ENCODE assay signal across 24 cellular contexts in the genomic region with DNA sequence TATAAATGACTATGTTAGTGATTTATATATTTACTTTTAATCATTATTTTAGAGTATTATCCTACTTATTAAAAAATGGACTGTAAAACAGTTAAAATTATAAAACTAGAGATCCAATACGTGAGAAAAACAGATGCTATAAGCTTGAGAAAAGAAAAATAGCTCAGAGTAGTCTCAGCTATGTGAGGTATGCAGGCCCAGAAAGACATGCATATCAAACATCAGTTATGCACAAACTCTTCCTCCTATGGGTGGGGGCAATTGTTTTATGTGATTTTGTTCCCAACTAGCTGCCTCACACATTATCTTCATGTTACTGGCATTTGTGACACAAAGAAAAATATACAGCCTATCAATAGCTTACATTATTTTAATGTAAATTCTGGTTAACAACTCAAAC. TPM values are rescaled to one million over a fixed set of nuclear protein-coding genes. Genes with fewer than 3 reads are reported as not detected.
DNase-seq lines count a peak whose midpoint lies in the region; ATAC-seq and TF ChIP-seq lines count a peak whose summit lies in the region.
"Had no signal": no experiment of that assay in that cellular context is flagged by ENCODE, and none has a peak within 500 bp of the region (broad histone marks: within the 10 kb centered on the region; RNA-seq: fewer than 3 reads in every experiment).

No MANE protein-coding gene starts in this region.

- peak; percentile 55 for DNase-seq in EH (ENCODE audit: low read depth)
- DNase-seq in WTC11 (ENCODE audit: low spot score): no peak
- peak; percentile 61 for DNase-seq in choroid plexus epithelial cell (ENCODE audit: low read depth)
- no peak for DNase-seq in mesothelial cell of epicardium (ENCODE audit: low spot score in 2 of 2, unreplicated experiment in 2 of 2)
- no peak for DNase-seq in stimulated activated naive CD4-positive, alpha-beta T cell (lab: John Stamatoyannopoulos, UW)
- no peak for DNase-seq in D341Med (ENCODE audit: low spot score)
- DNase-seq in inferior parietal cortex (ENCODE audit: extremely low spot score): no peak
- no peak for DNase-seq in stimulated activated CD4-positive, alpha-beta T cell treated with anti-CD3 and anti-CD28 coated beads, Interleukin-2, amount 100 ng/mL, for 48 hours
- DNase-seq: DMS53, EL, GF-D8, H9, MM.1S, NCI-H1048, NCI-H1436, NCI-H187 treated with DMSO at 0.1 percent for 48 hours, NCI-H2107, NCI-H2227 treated with DMSO at 0.1 percent for 48 hours, NCI-H510A, NCI-H82 had no signal

- peak overlapping the region; percentile 41; the same call in 1 of the 2 replicates for H3K27ac Mint-ChIP-seq in WTC11
- peak overlapping the region; percentile 62 for H3K27ac Mint-ChIP-seq in mesothelial cell of epicardium
- H3K27ac Mint-ChIP-seq: B cell had no signal

- POLR2A ChIA-PET in WTC11 (lab: Charles Lee): no interaction called here

- peaks cover 5% of the 10 kb centered on the region for H3K4me1 Mint-ChIP-seq in WTC11
- peaks cover 4% of the 10 kb centered on the region for H3K4me1 Mint-ChIP-seq in mesothelial cell of epicardium
- H3K4me1 Mint-ChIP-seq: B cell, CD14-positive monocyte had no signal

- H3K27me3 Mint-ChIP-seq in WTC11 (ENCODE audit: low read depth): no peaks in the 10 kb centered on the region
- H3K27me3 Mint-ChIP-seq in mesothelial cell of epicardium (ENCODE audit: low read depth): no peaks in the 10 kb centered on the region
- H3K27me3 Mint-ChIP-seq: B cell had no signal

- peak; percentile 32; the same call in 1 of the 2 replicates for ATAC-seq in WTC11
- ATAC-seq: K562, Panc1 had no signal

- H3K9me3 Mint-ChIP-seq in WTC11: no peaks in the 10 kb centered on the region
- no peaks in the 10 kb centered on the region for H3K9me3 Mint-ChIP-seq in mesothelial cell of epicardium
- H3K9me3 Mint-ChIP-seq: CD14-positive monocyte, H9 had no signal

- CTCF ChIA-PET in WTC11 (lab: Charles Lee): no interaction called here

- H3K4me3 ChIP-seq in choroid plexus epithelial cell (ENCODE audit: low read depth, low read length): no peak overlapping the region
- H3K4me3 ChIP-seq: K562 had no signal

- peaks cover 26% of the 10 kb centered on the region for H3K36me3 Mint-ChIP-seq in WTC11
- H3K36me3 Mint-ChIP-seq in mesothelial cell of epicardium: peaks cover 39% of the 10 kb centered on the region

- H3K4me3 Mint-ChIP-seq in WTC11: no peak overlapping the region
- H3K4me3 Mint-ChIP-seq in mesothelial cell of epicardium: no peak overlapping the region
- H3K4me3 Mint-ChIP-seq: B cell, CD14-positive monocyte, H9 had no signal

- TF ChIP-seq CTCF in WTC11 (IDR thresholded peaks at IDR 0.05) (no peak), choroid plexus epithelial cell (conservative IDR thresholded peaks at IDR 0.05; ENCODE audit: low read depth, low read length) (no peak), mesothelial cell of epicardium (IDR thresholded peaks at IDR 0.05; ENCODE audit: unreplicated experiment) (no peak)

TF ChIP-seq in WTC11, 78 proteins besides CTCF, POLR2A, EP300 and RAD21:
- no peak for TF ChIP-seq ZNF671 (CRISPR knock-in tag; IDR thresholded peaks at IDR 0.05)
- TF ChIP-seq NR1H2 (CRISPR knock-in tag; IDR thresholded peaks at IDR 0.05): no peak
- no peak for TF ChIP-seq CREB1 (CRISPR knock-in tag; IDR thresholded peaks at IDR 0.05)
- TF ChIP-seq, protein P1, sequence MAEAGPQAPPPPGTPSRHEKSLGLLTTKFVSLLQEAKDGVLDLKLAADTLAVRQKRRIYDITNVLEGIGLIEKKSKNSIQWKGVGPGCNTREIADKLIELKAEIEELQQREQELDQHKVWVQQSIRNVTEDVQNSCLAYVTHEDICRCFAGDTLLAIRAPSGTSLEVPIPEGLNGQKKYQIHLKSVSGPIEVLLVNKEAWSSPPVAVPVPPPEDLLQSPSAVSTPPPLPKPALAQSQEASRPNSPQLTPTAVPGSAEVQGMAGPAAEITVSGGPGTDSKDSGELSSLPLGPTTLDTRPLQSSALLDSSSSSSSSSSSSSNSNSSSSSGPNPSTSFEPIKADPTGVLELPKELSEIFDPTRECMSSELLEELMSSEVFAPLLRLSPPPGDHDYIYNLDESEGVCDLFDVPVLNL (CRISPR knock-in tag; IDR thresholded peaks at IDR 0.05; ENCODE audit: borderline replicate concordance, low read depth): no peak
- no peak for TF ChIP-seq ZNF263 (CRISPR knock-in tag; IDR thresholded peaks at IDR 0.05; ENCODE audit: low read depth)
- TF ChIP-seq EMX1 (CRISPR knock-in tag; IDR thresholded peaks at IDR 0.05): no peak

RNA-seq across cellular contexts. Expression of a gene that starts 28.8 kb away (rescaled TPM):
- total RNA-seq in WTC11 (2021) (31.8 to 33.3 TPM (median 32.9 TPM) in 3 replicates), mesothelial cell of epicardium (51.9 to 53.3 TPM (median 52.6 TPM) in 3 replicates)

RNA-seq across cellular contexts. Expression of a gene that starts 28.9 kb away (rescaled TPM):
- total RNA-seq in WTC11 (2021): 46.7 to 50.7 TPM (median 48.4 TPM) in 3 replicates
- 28.0 to 29.5 TPM (median 28.8 TPM) in 3 replicates for total RNA-seq in mesothelial cell of epicardium

Comparison
In these comparisons a context has a peak if more than half of its experiments do, and no peak if none do; other contexts are left out.
1. DNase-seq: peak in EH (single experiment) and choroid plexus epithelial cell (single experiment); none in WTC11 (single experiment), mesothelial cell of epicardium (0 of 2), stimulated activated naive CD4-positive, alpha-beta T cell (0 of 6), D341Med (single experiment), inferior parietal cortex (single experiment) and stimulated activated CD4-positive, alpha-beta T cell treated with anti-CD3 and anti-CD28 coated beads, Interleukin-2, amount 100 ng/mL, for 48 hours (0 of 2).